In genomic region chrX:154083134-154083517, GRCh38 we compare ENCODE assay signal across 8 cellular contexts. TPM values are rescaled to one million over a fixed set of nuclear protein-coding genes. Genes with fewer than 3 reads are reported as not detected.
DNase-seq lines count a peak whose midpoint lies in the region; ATAC-seq, FAIRE-seq and TF ChIP-seq lines count a peak whose summit lies in the region.
"Had no signal": no experiment of that assay in that cellular context is flagged by ENCODE, and none has a peak within 500 bp of the region (broad histone marks: within the 10 kb centered on the region; RNA-seq: fewer than 3 reads in every experiment).

No MANE protein-coding gene starts in this region.

- H2AFZ ChIP-seq in endothelial cell of umbilical vein (ENCODE audit: low read depth, low read length) (no peak overlapping the region), osteoblast (ENCODE audit: low read length) (no peak overlapping the region)

- H3K4me2 ChIP-seq in endothelial cell of umbilical vein (ENCODE audit: insufficient read depth, low read length) (peak overlapping the region; percentile 86), osteoblast (ENCODE audit: insufficient read depth, low read length) (no peak overlapping the region)

- no peak for DNase-seq in CD4-positive, CD25-positive, alpha-beta regulatory T cell
- DNase-seq in Panc1 (ENCODE audit: low read depth, low spot score) (no peak), endothelial cell of umbilical vein (ENCODE audit: low read depth, low spot score) (peak; percentile 79), osteoblast (ENCODE audit: insufficient read length, low spot score, missing footprints) (peak; percentile 72)
- DNase-seq in activated effector memory CD4-positive, alpha-beta T cell treated with Interleukin-2 at 50 U/mL for 16 hours, result no peak
- DNase-seq: NCI-H2081 treated with DMSO at 0.1 percent for 48 hours had no signal

- no peaks in the 10 kb centered on the region for H3K27me3 Mint-ChIP-seq in CD4-positive, CD25-positive, alpha-beta regulatory T cell

- peak overlapping the region in 2 of 3 donors; percentile 49 to 86 for H3K27ac Mint-ChIP-seq in CD4-positive, CD25-positive, alpha-beta regulatory T cell

- no peaks in the 10 kb centered on the region for H3K27me3 ChIP-seq in CD4-positive, CD25-positive, alpha-beta regulatory T cell (ENCODE audit: control insufficient read depth, insufficient read depth, low read length)
- H3K27me3 ChIP-seq in Panc1 (ENCODE audit: control insufficient read depth, insufficient read depth, low read length), result no peaks in the 10 kb centered on the region
- no peaks in the 10 kb centered on the region for H3K27me3 ChIP-seq in endothelial cell of umbilical vein (ENCODE audit: control insufficient read depth in 2 of 2, insufficient read depth in 2 of 2, low read length in 2 of 2)
- no peaks in the 10 kb centered on the region for H3K27me3 ChIP-seq in osteoblast (ENCODE audit: insufficient read depth, low read length)

- intact Hi-C loops in Panc1 (cut with micrococcal nuclease; ENCODE audit: unreplicated experiment), result no loop called here
- intact Hi-C loops in endothelial cell of umbilical vein (cut with micrococcal nuclease), result loop anchor here (1.0 kb wide), 1 partner anchor 9 kb away; no protein-coding TSS in a partner anchor

- peaks cover 0 to 51% (median 23%) of the 10 kb centered on the region in 4 donors for H3K4me1 Mint-ChIP-seq in CD4-positive, CD25-positive, alpha-beta regulatory T cell

- CTCF ChIA-PET in Panc1 (lab: Charles Lee) (no interaction called here), endothelial cell of umbilical vein (lab: Charles Lee) (interaction anchor here (0.5 to 1.4 kb wide), 6 partner anchors 11 to 225 kb away, joined by 3 to 5 read pairs (median 3); no protein-coding TSS in a partner anchor)

- H4K20me1 ChIP-seq in endothelial cell of umbilical vein (replicated peaks; ENCODE audit: control insufficient read depth, extremely low read depth, insufficient read depth, low read length) (no peaks in the 10 kb centered on the region), osteoblast (ENCODE audit: insufficient read depth, low read length) (peaks cover 25% of the 10 kb centered on the region)

- peak overlapping the region; percentile 34 for H3K9ac ChIP-seq in endothelial cell of umbilical vein (replicated peaks; ENCODE audit: extremely low read depth, insufficient read depth, low read length)

- peaks cover 11% of the 10 kb centered on the region for H3K36me3 ChIP-seq in CD4-positive, CD25-positive, alpha-beta regulatory T cell (ENCODE audit: control insufficient read depth, insufficient read depth, low read length)
- no peaks in the 10 kb centered on the region; the same call in 1 of the 2 replicates for H3K36me3 ChIP-seq in Panc1 (ENCODE audit: control insufficient read depth, insufficient read depth, low read length)
- H3K36me3 ChIP-seq in endothelial cell of umbilical vein (ENCODE audit: control insufficient read depth in 2 of 2, extremely low read depth in 1 of 2, insufficient read depth in 2 of 2, low read length in 2 of 2), result no peaks in the 10 kb centered on the region
- peaks cover 6% of the 10 kb centered on the region for H3K36me3 ChIP-seq in osteoblast (ENCODE audit: insufficient read depth, low read length)

- H3K9me1 ChIP-seq in endothelial cell of umbilical vein (replicated peaks; ENCODE audit: control insufficient read depth, extremely low read depth, insufficient read depth, low read length), result no peaks in the 10 kb centered on the region

- peak overlapping the region; percentile 49 for H3K27ac ChIP-seq in CD4-positive, CD25-positive, alpha-beta regulatory T cell (ENCODE audit: insufficient read depth, low read length, poor library complexity, severe bottlenecking)
- H3K27ac ChIP-seq in Panc1 (ENCODE audit: low read length), result no peak overlapping the region
- peak overlapping the region; percentile 68 for H3K27ac ChIP-seq in endothelial cell of umbilical vein (ENCODE audit: insufficient read depth, low read depth, low read length)
- no peak overlapping the region for H3K27ac ChIP-seq in osteoblast (ENCODE audit: low read depth, low read length)

- H3K4me1 ChIP-seq in CD4-positive, CD25-positive, alpha-beta regulatory T cell (ENCODE audit: control insufficient read depth, insufficient read depth, low read length, poor library complexity, severe bottlenecking), result peaks cover 25% of the 10 kb centered on the region
- H3K4me1 ChIP-seq in Panc1 (ENCODE audit: control insufficient read depth, insufficient read depth, low read length) (0 out of 2 replicates have a peak, but pooled peaks cover 2% of the 10 kb centered on the region), endothelial cell of umbilical vein (ENCODE audit: control insufficient read depth, extremely low read depth, insufficient read depth, low read length) (peaks cover 23% of the 10 kb centered on the region), osteoblast (ENCODE audit: insufficient read depth, low read length) (peaks cover 11% of the 10 kb centered on the region)

- peak overlapping the region; percentile 32 for H3K4me3 ChIP-seq in CD4-positive, CD25-positive, alpha-beta regulatory T cell (ENCODE audit: low read depth, low read length)
- H3K4me3 ChIP-seq in Panc1 (ENCODE audit: low read depth in 2 of 2, low read length in 2 of 2) (no peak overlapping the region), endothelial cell of umbilical vein (replicated peaks in 1 of 3; ENCODE audit: insufficient read depth in 1 of 3, low read depth in 1 of 3, low read length in 3 of 3) (peak overlapping the region in 1 of 3 experiments; percentile 27), osteoblast (ENCODE audit: insufficient read depth, low read length) (no peak overlapping the region)

- dilution Hi-C loops in endothelial cell of umbilical vein (cut with MboI; ENCODE audit: extremely low pct_ligation_motif_present, low sequenced_read_pairs), result no loop called here

- POLR2A ChIA-PET in Panc1 (lab: Charles Lee) (no interaction called here), endothelial cell of umbilical vein (lab: Charles Lee) (interaction anchor here (1.1 kb wide), 1 partner anchor 10 kb away, joined by 3 read pairs; no protein-coding TSS in a partner anchor)

- no peak for ATAC-seq in CD4-positive, CD25-positive, alpha-beta regulatory T cell (ENCODE audit: low read depth in 2 of 2)
- peak; percentile 59; the same call in 1 of the 2 replicates for ATAC-seq in Panc1
- no peak for ATAC-seq in HG03139 (IDR thresholded peaks at IDR 0.05; ENCODE audit: unreplicated experiment)
- ATAC-seq in HG03565 (IDR thresholded peaks at IDR 0.05; ENCODE audit: unreplicated experiment), result no peak

- peak; percentile 88 for FAIRE-seq in endothelial cell of umbilical vein (lab: Jason Lieb, UNC)

- peaks cover 7% of the 10 kb centered on the region for H3K36me3 Mint-ChIP-seq in CD4-positive, CD25-positive, alpha-beta regulatory T cell

- TF ChIP-seq POLR2A in endothelial cell of umbilical vein (IDR thresholded peaks at IDR 0.05; ENCODE audit: low read depth, low read length), result no peak

- in situ Hi-C loops in Panc1 (cut with HindIII; ENCODE audit: low pct_unique_long_range_greater_than_20kb, low sequenced_read_pairs), result no loop called here

- no peak for TF ChIP-seq CTCF in Panc1 (IDR thresholded peaks at IDR 0.05)
- no peak for TF ChIP-seq CTCF in endothelial cell of umbilical vein (IDR thresholded peaks at IDR 0.05; ENCODE audit: extremely low read depth in 1 of 2, insufficient read depth in 1 of 2, low read depth in 1 of 2, low read length in 2 of 2)
- TF ChIP-seq CTCF in osteoblast (IDR thresholded peaks at IDR 0.05; ENCODE audit: extremely low read depth, low read depth, low read length), result no peak

- no peaks in the 10 kb centered on the region for H3K9me3 Mint-ChIP-seq in CD4-positive, CD25-positive, alpha-beta regulatory T cell

- peak overlapping the region in 3 of 4 donors; percentile 13 to 42 (median 42) for H3K4me3 Mint-ChIP-seq in CD4-positive, CD25-positive, alpha-beta regulatory T cell

- H3K79me2 ChIP-seq in endothelial cell of umbilical vein (ENCODE audit: control insufficient read depth, insufficient read depth, low read length) (peaks cover 60% of the 10 kb centered on the region), osteoblast (ENCODE audit: insufficient read depth, low read length) (peaks cover 68% of the 10 kb centered on the region)

- no TSS peak for BruUV-seq in Panc1 (replicated peaks; lab: Mats Ljungman, UMichigan)
- BruUV-seq in endothelial cell of umbilical vein (replicated peaks; lab: Mats Ljungman, UMichigan), result no TSS peak

- no peaks in the 10 kb centered on the region for H3K9me3 ChIP-seq in CD4-positive, CD25-positive, alpha-beta regulatory T cell (ENCODE audit: control insufficient read depth in 2 of 2, low read length in 2 of 2)
- H3K9me3 ChIP-seq in Panc1 (ENCODE audit: control insufficient read depth, insufficient read depth, low read depth, low read length) (no peaks in the 10 kb centered on the region), endothelial cell of umbilical vein (replicated peaks; ENCODE audit: control insufficient read depth, insufficient read depth, low read length) (no peaks in the 10 kb centered on the region), osteoblast (ENCODE audit: low read depth, low read length) (no peaks in the 10 kb centered on the region)

TF ChIP-seq in endothelial cell of umbilical vein, 7 proteins besides CTCF, POLR2A, EP300 and RAD21 (continues in another document):
- TF ChIP-seq POLR2AphosphoS5 (IDR thresholded peaks at IDR 0.05; ENCODE audit: insufficient read depth, low read depth, low read length) (no peak), FOS (IDR thresholded peaks at IDR 0.05; ENCODE audit: borderline replicate concordance, insufficient read depth, low read length) (no peak), MYC (IDR thresholded peaks at IDR 0.05; ENCODE audit: low read depth, low read length) (no peak), MAX (IDR thresholded peaks at IDR 0.05; ENCODE audit: insufficient read depth, insufficient read length) (no peak), EZH2 (IDR thresholded peaks at IDR 0.05; ENCODE audit: borderline replicate concordance, low read depth, low read length, severe bottlenecking) (no peak)

RNA-seq across cellular contexts. Expression of gene MECP2, which starts 14.4 kb away (rescaled TPM):
- total RNA-seq in CD4-positive, CD25-positive, alpha-beta regulatory T cell, result 180 TPM
- polyA plus RNA-seq in CD4-positive, CD25-positive, alpha-beta regulatory T cell, result 10 to 100 TPM; 13.3 to 20.5 (median 15.2) TPM
- total RNA-seq in Panc1 (2021; ENCODE audit: unreplicated experiment), result 88.9 TPM
- 49.7 TPM for polyA plus RNA-seq in Panc1 (2012; ENCODE audit: insufficient read length)
- 40.9 and 45.3 TPM in 2 replicates for total RNA-seq in endothelial cell of umbilical vein
- polyA plus RNA-seq in endothelial cell of umbilical vein, result 7.7 and 9.0 TPM in 2 replicates
- 10.3 and 13.8 TPM in 2 replicates for polyA plus RNA-seq in endothelial cell of umbilical vein (2011; cell fraction: cytosol; rRNA removed)
- polyA plus RNA-seq in endothelial cell of umbilical vein (2011; cell fraction: nucleus; rRNA removed), result 33.1 and 33.9 TPM in 2 replicates
- polyA plus RNA-seq in endothelial cell of umbilical vein (2012), result 13.8 and 16.5 TPM in 2 replicates
- polyA minus RNA-seq in endothelial cell of umbilical vein, result 45.2 and 54.7 TPM in 2 replicates
- polyA minus RNA-seq in endothelial cell of umbilical vein (2011; cell fraction: cytosol; rRNA and poly(A)+ RNA removed), result 13.2 TPM
- polyA minus RNA-seq in endothelial cell of umbilical vein (2011; cell fraction: nucleus; rRNA and poly(A)+ RNA removed), result 59.0 and 74.8 TPM in 2 replicates
- total RNA-seq in osteoblast, result 31.1 and 33.3 TPM in 2 replicates

Comparison
In these comparisons a context has a peak if more than half of its experiments do, and no peak if none do; other contexts are left out.
1. DNase-seq: peak in endothelial cell of umbilical vein (single experiment) and osteoblast (single experiment); none in CD4-positive, CD25-positive, alpha-beta regulatory T cell (0 of 3), Panc1 (single experiment) and activated effector memory CD4-positive, alpha-beta T cell treated with Interleukin-2 at 50 U/mL for 16 hours (single experiment).
2. H3K27ac ChIP-seq: peak in CD4-positive, CD25-positive, alpha-beta regulatory T cell (single experiment) and endothelial cell of umbilical vein (single experiment); none in Panc1 (single experiment) and osteoblast (single experiment).